21 cellular contexts compared by ENCODE assay signal in the genomic region with DNA sequence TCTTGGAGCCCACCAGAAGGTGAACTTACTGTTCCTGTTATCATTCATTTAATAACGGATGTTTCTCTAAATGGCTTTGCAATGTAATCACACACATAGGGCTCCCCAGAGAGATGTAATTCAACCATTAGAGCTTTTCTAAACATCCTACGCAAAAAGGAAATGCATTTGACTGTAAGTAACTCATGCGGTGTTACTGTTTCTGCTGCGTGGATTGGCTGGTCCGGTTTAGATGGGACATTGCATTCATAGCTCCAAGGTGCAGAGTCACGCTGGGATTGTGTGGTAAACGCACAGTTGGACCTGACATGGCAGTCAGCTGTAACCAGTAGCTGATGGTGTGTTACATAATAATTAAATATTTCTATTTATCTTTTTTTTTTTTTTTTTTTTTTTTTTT.
DNase-seq lines count a peak whose midpoint lies in the region; ATAC-seq, FAIRE-seq and TF ChIP-seq lines count a peak whose summit lies in the region.
"Had no signal": no experiment of that assay in that cellular context is flagged by ENCODE, and none has a peak within 500 bp of the region (broad histone marks: within the 10 kb centered on the region; RNA-seq: fewer than 3 reads in every experiment).

No MANE protein-coding gene starts in this region.

- no peak for FAIRE-seq in pancreas (lab: Jason Lieb, UNC)
- FAIRE-seq: A549, GM12878 had no signal

- peaks cover 7% of the 10 kb centered on the region for H3K4me1 Mint-ChIP-seq in activated naive CD4-positive, alpha-beta T cell treated with anti-CD3 and anti-CD28 coated beads for 36 hours (ENCODE audit: low read depth)
- H3K4me1 Mint-ChIP-seq: CD14-positive monocyte; CD4-positive, alpha-beta memory T cell had no signal

- CTCF ChIA-PET in activated naive CD4-positive, alpha-beta T cell treated with anti-CD3 and anti-CD28 coated beads for 36 hours (lab: Charles Lee) = interaction anchor here (0.9 to 4.0 kb wide), 2 partner anchors 35 to 253 kb away, joined by 4 to 14 read pairs; no protein-coding TSS in a partner anchor

- H3K4me3 Mint-ChIP-seq in activated naive CD4-positive, alpha-beta T cell treated with anti-CD3 and anti-CD28 coated beads for 36 hours = no peak overlapping the region
- H3K4me3 Mint-ChIP-seq: CD14-positive monocyte; CD4-positive, alpha-beta memory T cell had no signal

- intact Hi-C loops in pancreas (cut with DNase I) = no loop called here
- intact Hi-C loops in activated naive CD4-positive, alpha-beta T cell treated with anti-CD3 and anti-CD28 coated beads for 36 hours (cut with micrococcal nuclease) = loop anchor here (5.0 kb wide), 1 partner anchor 34 kb away; no protein-coding TSS in a partner anchor

- H3K9me3 ChIP-seq in pancreas = no peaks in the 10 kb centered on the region
- H3K9me3 ChIP-seq: A549 had no signal

- peaks cover 2 to 19% (median 5%) of the 10 kb centered on the region in 3 donors for H3K36me3 ChIP-seq in pancreas

- H3K36me3 Mint-ChIP-seq in activated naive CD4-positive, alpha-beta T cell treated with anti-CD3 and anti-CD28 coated beads for 36 hours (ENCODE audit: low read depth) = peaks cover 2% of the 10 kb centered on the region
- H3K36me3 Mint-ChIP-seq: CD4-positive, alpha-beta memory T cell had no signal

- H3K4me1 ChIP-seq in pancreas = no peaks in the 10 kb centered on the region
- H3K4me1 ChIP-seq: BLaER1 had no signal

- no peak overlapping the region for H3K27ac ChIP-seq in pancreas
- H3K27ac ChIP-seq: 22Rv1, A549, BLaER1, HL-60 had no signal

- no peak overlapping the region for H3K4me3 ChIP-seq in choroid plexus epithelial cell (ENCODE audit: low read depth, low read length)
- H3K4me3 ChIP-seq in pancreas = no peak overlapping the region
- H3K4me3 ChIP-seq: A549, BLaER1, GM12878 had no signal

- no peak for ATAC-seq in pancreas
- ATAC-seq: A549, GM12878, HCT116 had no signal

- H3K27ac Mint-ChIP-seq in activated naive CD4-positive, alpha-beta T cell treated with anti-CD3 and anti-CD28 coated beads for 36 hours = no peak overlapping the region
- H3K27ac Mint-ChIP-seq: CD14-positive monocyte; CD4-positive, alpha-beta memory T cell had no signal

- H3K27me3 ChIP-seq in pancreas = no peaks in the 10 kb centered on the region
- H3K27me3 ChIP-seq: BLaER1 had no signal

- TF ChIP-seq CTCF in choroid plexus epithelial cell (conservative IDR thresholded peaks at IDR 0.05; ENCODE audit: low read depth, low read length) (no peak), pancreas (IDR thresholded peaks at IDR 0.05) (no peak)

- peak; percentile 22 for DNase-seq in NCI-H1436 (lab: John Stamatoyannopoulos, UW)
- no peak for DNase-seq in NCI-H1436 treated with DMSO at 0.1 percent for 48 hours (lab: John Stamatoyannopoulos, UW)
- DNase-seq in NCI-H1694 (lab: John Stamatoyannopoulos, UW) = peak; percentile 7
- DNase-seq in choroid plexus epithelial cell (ENCODE audit: low read depth) = peak; percentile 70
- no peak for DNase-seq in pancreas
- DNase-seq in activated naive CD4-positive, alpha-beta T cell treated with anti-CD3 and anti-CD28 coated beads for 36 hours = no peak
- no peak for DNase-seq in activated gamma-delta T cell treated with Interleukin-2 at 50 U/mL for 16 hours
- DNase-seq: CD4-positive, alpha-beta memory T cell; DMS153; DMS79; GF-D8; GOT3; H7; HFFc6 had no signal

- WGBS in pancreas, 2 donors = 90 to 91% methylated on average over 7 of the region's 7 CpGs

- no peaks in the 10 kb centered on the region for H3K27me3 Mint-ChIP-seq in activated naive CD4-positive, alpha-beta T cell treated with anti-CD3 and anti-CD28 coated beads for 36 hours (ENCODE audit: low read depth)

- H3K9me3 Mint-ChIP-seq in activated naive CD4-positive, alpha-beta T cell treated with anti-CD3 and anti-CD28 coated beads for 36 hours = no peaks in the 10 kb centered on the region
- H3K9me3 Mint-ChIP-seq: HFFc6 had no signal

Comparison
In these comparisons a context has a peak if more than half of its experiments do, and no peak if none do; other contexts are left out.
1. DNase-seq: peak in NCI-H1436 (single experiment), NCI-H1694 (single experiment) and choroid plexus epithelial cell (single experiment); none in NCI-H1436 treated with DMSO at 0.1 percent for 48 hours (single experiment), pancreas (0 of 6), activated naive CD4-positive, alpha-beta T cell treated with anti-CD3 and anti-CD28 coated beads for 36 hours (single experiment) and activated gamma-delta T cell treated with Interleukin-2 at 50 U/mL for 16 hours (single experiment).